Comparison of ENCODE assay signal across 18 cellular contexts in the genomic region with DNA sequence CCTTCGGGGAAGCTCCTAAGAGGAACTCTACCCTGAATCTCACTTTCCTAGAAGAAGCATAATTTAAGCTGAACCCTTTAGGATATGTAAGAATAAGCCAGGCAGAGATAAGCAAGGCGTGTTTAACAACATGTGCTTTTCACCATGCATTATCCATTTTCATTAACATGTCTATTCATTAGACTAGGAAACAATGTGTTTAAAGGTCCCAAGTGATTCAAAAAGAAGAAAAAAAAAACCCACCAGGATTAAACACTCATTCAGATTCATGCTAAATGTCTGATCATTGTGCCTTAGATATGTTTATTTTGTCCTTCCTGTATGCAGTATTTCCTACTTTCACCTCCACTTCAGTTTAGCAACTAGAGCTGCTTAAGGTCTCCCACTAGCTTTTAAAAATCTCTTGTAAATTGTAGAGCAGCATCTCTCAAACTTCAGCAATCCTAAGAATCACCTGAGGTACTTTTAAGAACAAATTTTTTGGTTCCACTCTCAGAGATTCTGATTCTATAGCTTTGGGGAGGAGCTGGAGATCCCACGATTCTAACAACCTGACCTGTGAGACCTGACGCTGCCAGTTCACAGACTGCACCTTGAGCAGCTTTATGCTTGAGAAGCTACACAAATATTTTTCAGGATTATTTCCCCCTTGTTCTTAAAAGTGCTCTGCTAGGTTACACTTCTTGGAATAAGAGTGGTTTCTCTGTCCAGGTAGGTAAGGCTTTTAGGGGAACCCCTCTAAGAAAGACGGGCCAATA.
"Had no signal": no experiment of that assay in that cellular context is flagged by ENCODE, and none has a peak within 500 bp of the region (broad histone marks: within the 10 kb centered on the region; RNA-seq: fewer than 3 reads in every experiment).

No MANE protein-coding gene starts in this region.

- H3K36me3 ChIP-seq: esophagus muscularis mucosa, gastrocnemius medialis, stomach, thoracic aorta had no signal

- H3K4me1 ChIP-seq: esophagus muscularis mucosa, gastrocnemius medialis, stomach had no signal

- FAIRE-seq: kidney, small intestine had no signal

- DNase-seq: effector CD8-positive, alpha-beta T cell; gastrocnemius medialis; kidney; left colon; mammary epithelial cell; mucosa of descending colon; naive thymus-derived CD8-positive, alpha-beta T cell; posterior cingulate gyrus; small intestine; stimulated activated CD4-positive, alpha-beta T cell treated with anti-CD3 and anti-CD28 coated beads, Interleukin-12 subunit alpha, Interleukin-12 subunit beta, amount 100 ng/mL, for 4 hours; stimulated activated naive CD4-positive, alpha-beta T cell; stomach; substantia nigra; trophoblast cell had no signal

- H3K27me3 ChIP-seq: esophagus muscularis mucosa, gastrocnemius medialis, stomach had no signal

- H3K27ac ChIP-seq: coronary artery, epithelial cell of prostate, esophagus muscularis mucosa, gastrocnemius medialis, stomach, thoracic aorta had no signal

- H3K27ac Mint-ChIP-seq: naive thymus-derived CD8-positive, alpha-beta T cell had no signal

- H3K4me1 Mint-ChIP-seq: naive thymus-derived CD8-positive, alpha-beta T cell had no signal

- H3K4me3 ChIP-seq: coronary artery, esophagus muscularis mucosa, gastrocnemius medialis, mucosa of descending colon, stomach, thoracic aorta had no signal

- H3K9me3 ChIP-seq: esophagus muscularis mucosa, gastrocnemius medialis, mucosa of descending colon, stomach, thoracic aorta had no signal

- H3K27me3 Mint-ChIP-seq: naive thymus-derived CD8-positive, alpha-beta T cell had no signal

- H3K4me3 Mint-ChIP-seq: naive thymus-derived CD8-positive, alpha-beta T cell had no signal

- ATAC-seq: gastrocnemius medialis; left colon; mucosa of descending colon; naive thymus-derived CD8-positive, alpha-beta T cell had no signal
